In the genomic region with DNA sequence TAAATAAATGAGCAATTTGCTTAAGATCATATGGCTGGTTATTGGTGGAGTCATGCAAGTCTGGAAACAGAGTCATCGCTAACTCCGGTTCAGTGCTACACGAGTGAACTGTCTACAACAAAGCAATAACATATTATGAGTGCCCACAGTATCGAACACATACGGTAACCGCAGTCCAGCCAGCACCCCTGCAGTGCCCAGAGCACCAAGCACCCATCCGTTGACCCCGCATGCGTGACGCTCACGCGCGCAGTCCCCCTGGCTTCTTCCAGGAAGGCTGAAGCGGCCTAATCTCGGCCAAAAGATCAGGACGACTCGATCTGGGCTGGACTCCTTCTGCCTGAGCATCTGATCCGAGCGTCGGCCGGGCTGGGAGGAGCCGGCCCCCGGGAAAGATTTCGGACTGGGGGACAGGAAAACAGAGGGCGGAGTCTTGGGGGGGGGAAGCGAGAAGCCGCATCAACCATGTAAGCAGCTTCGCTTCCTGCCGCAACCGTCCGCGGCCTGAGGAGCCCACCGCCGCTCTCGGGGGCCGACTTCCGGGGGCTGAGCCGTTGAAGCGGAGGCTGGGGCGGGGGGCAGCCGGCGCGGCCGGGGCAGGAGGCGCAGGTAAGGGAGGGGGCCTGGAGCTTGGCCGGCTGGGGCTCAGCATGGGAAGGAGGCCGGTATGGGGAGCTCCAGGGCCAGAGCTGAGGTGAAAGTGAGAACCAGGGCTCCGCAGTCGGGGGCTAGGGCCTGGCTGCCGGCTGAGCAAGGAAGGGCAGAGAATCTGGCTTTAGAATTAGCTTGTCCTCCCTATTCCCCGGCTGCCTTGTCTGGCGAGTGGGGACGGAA, we compare ENCODE assay signal across 1 cellular context.
A peak's percentile ranks its signal among the peaks of the same experiment; 100 is the strongest.
TF ChIP-seq lines count a peak whose summit lies in the region.

A gene with protein sequence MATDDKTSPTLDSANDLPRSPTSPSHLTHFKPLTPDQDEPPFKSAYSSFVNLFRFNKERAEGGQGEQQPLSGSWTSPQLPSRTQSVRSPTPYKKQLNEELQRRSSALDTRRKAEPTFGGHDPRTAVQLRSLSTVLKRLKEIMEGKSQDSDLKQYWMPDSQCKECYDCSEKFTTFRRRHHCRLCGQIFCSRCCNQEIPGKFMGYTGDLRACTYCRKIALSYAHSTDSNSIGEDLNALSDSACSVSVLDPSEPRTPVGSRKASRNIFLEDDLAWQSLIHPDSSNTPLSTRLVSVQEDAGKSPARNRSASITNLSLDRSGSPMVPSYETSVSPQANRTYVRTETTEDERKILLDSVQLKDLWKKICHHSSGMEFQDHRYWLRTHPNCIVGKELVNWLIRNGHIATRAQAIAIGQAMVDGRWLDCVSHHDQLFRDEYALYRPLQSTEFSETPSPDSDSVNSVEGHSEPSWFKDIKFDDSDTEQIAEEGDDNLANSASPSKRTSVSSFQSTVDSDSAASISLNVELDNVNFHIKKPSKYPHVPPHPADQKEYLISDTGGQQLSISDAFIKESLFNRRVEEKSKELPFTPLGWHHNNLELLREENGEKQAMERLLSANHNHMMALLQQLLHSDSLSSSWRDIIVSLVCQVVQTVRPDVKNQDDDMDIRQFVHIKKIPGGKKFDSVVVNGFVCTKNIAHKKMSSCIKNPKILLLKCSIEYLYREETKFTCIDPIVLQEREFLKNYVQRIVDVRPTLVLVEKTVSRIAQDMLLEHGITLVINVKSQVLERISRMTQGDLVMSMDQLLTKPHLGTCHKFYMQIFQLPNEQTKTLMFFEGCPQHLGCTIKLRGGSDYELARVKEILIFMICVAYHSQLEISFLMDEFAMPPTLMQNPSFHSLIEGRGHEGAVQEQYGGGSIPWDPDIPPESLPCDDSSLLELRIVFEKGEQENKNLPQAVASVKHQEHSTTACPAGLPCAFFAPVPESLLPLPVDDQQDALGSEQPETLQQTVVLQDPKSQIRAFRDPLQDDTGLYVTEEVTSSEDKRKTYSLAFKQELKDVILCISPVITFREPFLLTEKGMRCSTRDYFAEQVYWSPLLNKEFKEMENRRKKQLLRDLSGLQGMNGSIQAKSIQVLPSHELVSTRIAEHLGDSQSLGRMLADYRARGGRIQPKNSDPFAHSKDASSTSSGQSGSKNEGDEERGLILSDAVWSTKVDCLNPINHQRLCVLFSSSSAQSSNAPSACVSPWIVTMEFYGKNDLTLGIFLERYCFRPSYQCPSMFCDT (N-terminal part only) (plus strand): TSS at position 449 of the 834 bp plus-strand sequence. CDS start 5,265 bp downstream, outside the sequence.

TF ChIP-seq in H1, 55 proteins besides CTCF, POLR2A, EP300 and RAD21 (continues in another document):
- TF ChIP-seq SIN3A (conservative IDR thresholded peaks at IDR 0.05 in 1 of 2, IDR thresholded peaks at IDR 0.05 in 1 of 2; ENCODE audit: low read depth in 1 of 2, low read length in 2 of 2) (0 out of 4 replicates have a peak, but pooled peaks have one; percentile 44 to 52), ZNF274 (IDR thresholded peaks at IDR 0.05; ENCODE audit: borderline replicate concordance, extremely low read depth, low read length) (no peak), NANOG (IDR thresholded peaks at IDR 0.05; ENCODE audit: insufficient read depth, low read depth, low read length, poor library complexity, severe bottlenecking) (no peak), CREB1 (IDR thresholded peaks at IDR 0.05) (peak; percentile 91), YY1 (IDR thresholded peaks at IDR 0.05; ENCODE audit: low read depth, low read length) (peak; percentile 68), CEBPB (IDR thresholded peaks at IDR 0.05; ENCODE audit: low read depth, low read length) (no peak), SAP30 (IDR thresholded peaks at IDR 0.05; ENCODE audit: insufficient read depth, insufficient replicate concordance, low read length) (no peak), MAFK (IDR thresholded peaks at IDR 0.05; ENCODE audit: low read depth, low read length) (peak; percentile 77), KDM1A (IDR thresholded peaks at IDR 0.05; ENCODE audit: borderline replicate concordance, low read length) (no peak), SP1 (IDR thresholded peaks at IDR 0.05; ENCODE audit: low read depth, low read length) (peak; percentile 77), SP4 (IDR thresholded peaks at IDR 0.05; ENCODE audit: low read length) (0 out of 2 replicates have a peak, but pooled peaks have one; percentile 54), CHD1 (IDR thresholded peaks at IDR 0.05; ENCODE audit: low read depth, low read length) (no peak), CBX8 (IDR thresholded peaks at IDR 0.05; ENCODE audit: borderline replicate concordance, low read depth, low read length) (no peak), RXRA (IDR thresholded peaks at IDR 0.05; ENCODE audit: insufficient read depth, low read depth, low read length) (no peak), SP2 (IDR thresholded peaks at IDR 0.05; ENCODE audit: low read length) (no peak), GABPA (IDR thresholded peaks at IDR 0.05; ENCODE audit: borderline replicate concordance, insufficient read depth, low read length) (no peak; the same call in 1 of the 2 replicates), POU5F1 (IDR thresholded peaks at IDR 0.05; ENCODE audit: low read depth, low read length) (no peak), CHD2 (IDR thresholded peaks at IDR 0.05; ENCODE audit: low read length) (peak; percentile 32; the same call in 1 of the 2 replicates), RNF2 (IDR thresholded peaks at IDR 0.05; ENCODE audit: borderline replicate concordance, low read depth, low read length, missing control alignments, poor library complexity, severe bottlenecking) (no peak), CTBP2 (IDR thresholded peaks at IDR 0.05; ENCODE audit: borderline replicate concordance, insufficient read depth, insufficient read length, low read length) (no peak), TBP (IDR thresholded peaks at IDR 0.05; ENCODE audit: low read depth, low read length) (no peak; the same call in 1 of the 2 replicates), TAF1 (IDR thresholded peaks at IDR 0.05; ENCODE audit: low read depth, low read length) (0 out of 2 replicates have a peak, but pooled peaks have one; percentile 65), POLR2AphosphoS5 (IDR thresholded peaks at IDR 0.05; ENCODE audit: low read depth, low read length) (peak; percentile 34), TCF12 (IDR thresholded peaks at IDR 0.05; ENCODE audit: low read depth, low read length) (no peak), EZH2 (IDR thresholded peaks at IDR 0.05; ENCODE audit: low read depth, low read length, severe bottlenecking) (no peak), BRCA1 (IDR thresholded peaks at IDR 0.05; ENCODE audit: low read depth, low read length) (no peak), SUZ12 (IDR thresholded peaks at IDR 0.05; ENCODE audit: low read length) (no peak), GTF2F1 (IDR thresholded peaks at IDR 0.05; ENCODE audit: borderline replicate concordance, low read depth, low read length) (no peak), HDAC6 (IDR thresholded peaks at IDR 0.05; ENCODE audit: low read depth, low read length) (no peak), CBX5 (IDR thresholded peaks at IDR 0.05; ENCODE audit: low read depth, low read length) (no peak), NRF1 (IDR thresholded peaks at IDR 0.05; ENCODE audit: low read depth, low read length) (no peak), TAF7 (optimal IDR thresholded peaks at IDR 0.05; ENCODE audit: borderline replicate concordance, low read depth, low read length) (peak; percentile 37), TEAD4 (IDR thresholded peaks at IDR 0.05; ENCODE audit: low read depth, low read length) (0 out of 2 replicates have a peak, but pooled peaks have one; percentile 18), PHF8 (conservative IDR thresholded peaks at IDR 0.05; ENCODE audit: low read depth, low read length) (peak; percentile 69), BCL11A (IDR thresholded peaks at IDR 0.05; ENCODE audit: low read depth in 2 of 2, low read length in 2 of 2) (no peak), JUND (IDR thresholded peaks at IDR 0.05; ENCODE audit: low read length) (no peak), RBBP5 (IDR thresholded peaks at IDR 0.05; ENCODE audit: borderline replicate concordance, low read depth, low read length) (peak; percentile 67), EGR1 (IDR thresholded peaks at IDR 0.05; ENCODE audit: borderline replicate concordance, low read depth, low read length) (peak; percentile 68; the same call in 1 of the 2 replicates), JUN (IDR thresholded peaks at IDR 0.05; ENCODE audit: low read depth, low read length) (no peak), ASH2L (IDR thresholded peaks at IDR 0.05; ENCODE audit: low read length) (peak; percentile 92), SIX5 (IDR thresholded peaks at IDR 0.05; ENCODE audit: low read depth, low read length) (no peak), BACH1 (IDR thresholded peaks at IDR 0.05; ENCODE audit: low read length) (peak; percentile 76; the same call in 1 of the 2 replicates), FOSL1 (IDR thresholded peaks at IDR 0.05; ENCODE audit: insufficient read depth, low read depth, low read length) (no peak), HDAC2 (IDR thresholded peaks at IDR 0.05; ENCODE audit: borderline replicate concordance in 1 of 2, low read depth in 2 of 2, low read length in 2 of 2) (peak; percentile 60 to 99), KDM5A (IDR thresholded peaks at IDR 0.05; ENCODE audit: low read length) (no peak)
- TF ChIP-seq, protein P1, sequence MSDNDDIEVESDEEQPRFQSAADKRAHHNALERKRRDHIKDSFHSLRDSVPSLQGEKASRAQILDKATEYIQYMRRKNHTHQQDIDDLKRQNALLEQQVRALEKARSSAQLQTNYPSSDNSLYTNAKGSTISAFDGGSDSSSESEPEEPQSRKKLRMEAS (IDR thresholded peaks at IDR 0.05), result peak; percentile 83
- TF ChIP-seq, protein P2, sequence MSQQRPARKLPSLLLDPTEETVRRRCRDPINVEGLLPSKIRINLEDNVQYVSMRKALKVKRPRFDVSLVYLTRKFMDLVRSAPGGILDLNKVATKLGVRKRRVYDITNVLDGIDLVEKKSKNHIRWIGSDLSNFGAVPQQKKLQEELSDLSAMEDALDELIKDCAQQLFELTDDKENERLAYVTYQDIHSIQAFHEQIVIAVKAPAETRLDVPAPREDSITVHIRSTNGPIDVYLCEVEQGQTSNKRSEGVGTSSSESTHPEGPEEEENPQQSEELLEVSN (IDR thresholded peaks at IDR 0.05), result peak; percentile 24; the same call in 1 of the 2 replicates
- TF ChIP-seq, protein P3, sequence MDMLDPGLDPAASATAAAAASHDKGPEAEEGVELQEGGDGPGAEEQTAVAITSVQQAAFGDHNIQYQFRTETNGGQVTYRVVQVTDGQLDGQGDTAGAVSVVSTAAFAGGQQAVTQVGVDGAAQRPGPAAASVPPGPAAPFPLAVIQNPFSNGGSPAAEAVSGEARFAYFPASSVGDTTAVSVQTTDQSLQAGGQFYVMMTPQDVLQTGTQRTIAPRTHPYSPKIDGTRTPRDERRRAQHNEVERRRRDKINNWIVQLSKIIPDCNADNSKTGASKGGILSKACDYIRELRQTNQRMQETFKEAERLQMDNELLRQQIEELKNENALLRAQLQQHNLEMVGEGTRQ (IDR thresholded peaks at IDR 0.05; ENCODE audit: low read length), result peak; percentile 28; the same call in 1 of the 2 replicates
- TF ChIP-seq, protein P4, sequence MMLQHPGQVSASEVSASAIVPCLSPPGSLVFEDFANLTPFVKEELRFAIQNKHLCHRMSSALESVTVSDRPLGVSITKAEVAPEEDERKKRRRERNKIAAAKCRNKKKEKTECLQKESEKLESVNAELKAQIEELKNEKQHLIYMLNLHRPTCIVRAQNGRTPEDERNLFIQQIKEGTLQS (IDR thresholded peaks at IDR 0.05; ENCODE audit: insufficient read depth, low read depth, low read length), result no peak
- TF ChIP-seq, protein P5, sequence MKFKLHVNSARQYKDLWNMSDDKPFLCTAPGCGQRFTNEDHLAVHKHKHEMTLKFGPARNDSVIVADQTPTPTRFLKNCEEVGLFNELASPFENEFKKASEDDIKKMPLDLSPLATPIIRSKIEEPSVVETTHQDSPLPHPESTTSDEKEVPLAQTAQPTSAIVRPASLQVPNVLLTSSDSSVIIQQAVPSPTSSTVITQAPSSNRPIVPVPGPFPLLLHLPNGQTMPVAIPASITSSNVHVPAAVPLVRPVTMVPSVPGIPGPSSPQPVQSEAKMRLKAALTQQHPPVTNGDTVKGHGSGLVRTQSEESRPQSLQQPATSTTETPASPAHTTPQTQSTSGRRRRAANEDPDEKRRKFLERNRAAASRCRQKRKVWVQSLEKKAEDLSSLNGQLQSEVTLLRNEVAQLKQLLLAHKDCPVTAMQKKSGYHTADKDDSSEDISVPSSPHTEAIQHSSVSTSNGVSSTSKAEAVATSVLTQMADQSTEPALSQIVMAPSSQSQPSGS (IDR thresholded peaks at IDR 0.05; ENCODE audit: low read length), result peak; percentile 75; the same call in 1 of the 2 replicates
